In the genomic region with DNA sequence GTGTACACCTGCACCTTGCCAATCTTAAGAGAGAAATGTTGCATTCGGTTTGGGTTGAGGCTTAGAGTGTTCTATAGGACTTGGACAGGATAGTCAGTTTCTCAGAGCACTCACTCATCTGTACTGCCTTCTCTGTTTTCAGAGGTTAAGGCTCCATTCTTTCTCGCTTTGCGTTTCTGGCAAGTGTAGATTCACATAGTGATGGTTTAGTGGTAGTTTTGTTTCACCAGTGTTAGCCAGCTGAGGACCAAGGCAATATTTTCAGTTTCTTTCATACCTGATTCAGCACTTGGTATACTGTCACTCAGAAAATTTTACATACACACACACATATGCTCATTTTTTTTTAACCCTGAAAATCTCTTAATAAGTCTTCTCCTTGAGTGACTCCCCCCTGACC, we compare ENCODE assay signal across 1 cellular context.
TF ChIP-seq lines count a peak whose summit lies in the region.

No MANE protein-coding gene starts in this region.

TF ChIP-seq in neural cell, 6 proteins besides CTCF, POLR2A, EP300 and RAD21 (continued from another document):
- no peak for TF ChIP-seq EZH2 (IDR thresholded peaks at IDR 0.05; ENCODE audit: borderline replicate concordance, insufficient read depth, low read length, poor library complexity, severe bottlenecking)
- TF ChIP-seq MXI1 (conservative IDR thresholded peaks at IDR 0.05; ENCODE audit: poor library complexity, severe bottlenecking): no peak
- no peak for TF ChIP-seq TAF1 (IDR thresholded peaks at IDR 0.05; ENCODE audit: low read depth)
